In the genomic region with DNA sequence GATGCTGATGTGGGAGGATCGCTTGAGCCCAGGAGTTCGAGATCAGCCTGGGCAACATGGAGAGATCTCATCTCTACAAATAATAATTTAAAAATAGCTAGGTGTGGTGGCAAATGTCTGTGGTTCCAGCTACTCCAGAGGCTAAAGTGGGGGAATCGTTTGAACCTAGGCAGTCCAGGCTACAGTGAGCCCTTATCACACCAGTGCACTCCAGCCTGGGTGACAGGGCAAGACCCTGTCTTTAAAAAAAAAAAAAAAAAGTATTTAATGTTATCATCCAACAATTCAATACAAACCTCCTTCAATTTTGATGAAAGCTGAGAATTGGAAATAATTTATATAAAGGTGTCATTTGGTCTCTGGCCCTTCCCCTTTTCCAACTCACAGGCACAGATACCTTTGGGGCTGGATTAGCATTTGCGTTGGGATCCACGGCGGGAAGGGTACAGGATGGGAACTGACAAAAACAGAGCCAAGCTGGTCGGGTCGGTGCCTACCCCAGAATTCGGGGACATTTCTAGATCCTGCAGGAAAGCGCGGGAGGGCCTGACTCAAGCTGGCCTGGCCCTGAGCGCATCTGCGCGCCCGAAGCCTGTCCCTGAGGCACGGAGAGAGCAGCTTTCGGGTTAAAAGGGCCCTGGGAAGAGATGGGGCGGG, we compare ENCODE assay signal across 1 cellular context.
TF ChIP-seq lines count a peak whose summit lies in the region.

No MANE protein-coding gene starts in this region.

TF ChIP-seq in K562, 482 proteins besides CTCF, POLR2A, EP300 and RAD21 (continued from another document):
- TF ChIP-seq AFF1 (IDR thresholded peaks at IDR 0.05; ENCODE audit: low read depth in 1 of 2, partially characterized antibody in 2 of 2) (peak; percentile 30 to 50), HIVEP1 (CRISPR knock-in tag; IDR thresholded peaks at IDR 0.05) (no peak), JUNB (CRISPR knock-in tag; conservative IDR thresholded peaks at IDR 0.05) (no peak), TCF3 (CRISPR knock-in tag; IDR thresholded peaks at IDR 0.05) (peak; percentile 51; the same call in 1 of the 2 replicates)
